ENCODE assay signal across 8 cellular contexts in the genomic region with DNA sequence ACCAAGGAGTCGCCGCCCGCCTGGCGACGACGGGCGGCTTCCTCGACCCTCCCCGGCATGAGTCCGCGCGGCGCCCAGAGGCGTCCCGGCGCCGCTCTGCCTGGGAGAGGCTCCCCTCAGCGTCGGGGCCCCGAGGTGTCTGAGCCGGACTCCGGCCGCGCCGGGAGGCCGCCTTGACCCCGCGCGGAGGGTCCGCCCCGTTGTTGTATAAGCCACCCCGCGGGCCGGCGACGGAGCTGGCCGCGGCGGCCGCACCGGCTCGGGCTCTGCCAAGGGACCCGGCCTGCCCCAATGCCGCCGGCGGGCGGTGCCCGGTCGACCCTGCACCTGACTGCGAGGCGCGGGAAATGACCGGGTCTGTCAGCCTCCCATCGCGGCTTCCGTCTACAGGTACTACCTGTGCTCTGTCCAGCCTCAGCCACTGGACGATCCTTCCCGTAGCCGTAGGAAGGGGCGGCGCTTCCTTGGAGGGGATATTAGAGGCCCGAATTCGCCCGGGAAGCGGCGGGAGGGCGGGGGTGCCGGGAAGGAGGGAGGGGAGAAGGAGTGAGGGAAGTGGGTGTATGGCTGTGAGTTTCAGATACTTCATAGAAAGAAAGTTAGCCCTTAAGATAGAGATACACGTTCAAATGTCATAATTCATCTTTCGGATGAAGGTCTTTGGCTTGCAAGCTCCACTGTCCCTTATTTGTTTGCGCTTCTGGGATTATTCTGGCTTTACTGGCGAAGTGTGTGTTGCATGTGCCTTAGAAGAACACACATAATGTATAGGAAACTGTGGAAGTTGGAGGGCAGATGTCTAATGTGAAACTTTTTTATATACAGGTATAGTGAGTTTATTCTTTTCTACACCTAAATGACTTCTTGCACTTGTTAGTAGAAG. TPM values are rescaled to one million over a fixed set of nuclear protein-coding genes. Genes with fewer than 3 reads are reported as not detected.
DNase-seq lines count a peak whose midpoint lies in the region; ATAC-seq and TF ChIP-seq lines count a peak whose summit lies in the region.

No MANE protein-coding gene starts in this region.

- H3K4me1 ChIP-seq in osteoblast (ENCODE audit: insufficient read depth, low read length) (peaks cover 19% of the 10 kb centered on the region), transverse colon (peaks cover 10 to 39% (median 13%) of the 10 kb centered on the region in 4 donors)

- H3K27ac Mint-ChIP-seq in activated naive CD4-positive, alpha-beta T cell treated with anti-CD3 and anti-CD28 coated beads, Interleukin-2, amount 10 ng/mL, durations not matched to agents 7 days and 5 days = peak overlapping the region; percentile 90

- H3K27me3 ChIP-seq in osteoblast (ENCODE audit: insufficient read depth, low read length) (no peaks in the 10 kb centered on the region), transverse colon (no peaks in the 10 kb centered on the region)

- TF ChIP-seq EP300 in transverse colon (IDR thresholded peaks at IDR 0.05; ENCODE audit: low read depth) = no peak

- intact Hi-C loops in Right ventricle myocardium inferior (cut with DNase I) = loop anchor here (2.0 to 5.0 kb wide), 2 partner anchors 66 to 69 kb away; partner anchors contain the start of gene ANO10
- intact Hi-C loops in transverse colon (cut with DNase I; ENCODE audit: low total_unique reads) = loop anchor here (5.0 kb wide), 1 partner anchor 69 kb away; the partner anchor contains the start of gene ANO10

- in situ Hi-C loops in transverse colon (cut with MboI; ENCODE audit: low pct_ligation_motif_present in 1 of 4, low pct_unique_long_range_greater_than_20kb in 1 of 4, low sequenced_read_pairs in 3 of 4) = no loop called here

- peak overlapping the region; percentile 76 for H2AFZ ChIP-seq in osteoblast (ENCODE audit: low read length)

- H3K9me3 Mint-ChIP-seq in activated naive CD4-positive, alpha-beta T cell treated with anti-CD3 and anti-CD28 coated beads, Interleukin-2, amount 10 ng/mL, durations not matched to agents 7 days and 5 days = no peaks in the 10 kb centered on the region

- peaks cover 20% of the 10 kb centered on the region for H3K27me3 Mint-ChIP-seq in activated naive CD4-positive, alpha-beta T cell treated with anti-CD3 and anti-CD28 coated beads, Interleukin-2, amount 10 ng/mL, durations not matched to agents 7 days and 5 days

- H4K20me1 ChIP-seq in osteoblast (ENCODE audit: insufficient read depth, low read length) = peaks cover 4% of the 10 kb centered on the region

- TF ChIP-seq CTCF in osteoblast (IDR thresholded peaks at IDR 0.05; ENCODE audit: extremely low read depth, low read depth, low read length) = no peak
- no peak for TF ChIP-seq CTCF in transverse colon (IDR thresholded peaks at IDR 0.05)

- peak; percentile 24 for DNase-seq in Ammon's horn (ENCODE audit: low spot score)
- DNase-seq in activated naive CD4-positive, alpha-beta T cell treated with anti-CD3 and anti-CD28 coated beads, Interleukin-2, amount 10 ng/mL, durations not matched to agents 7 days and 5 days = peak; percentile 63
- DNase-seq in Right ventricle myocardium inferior (ENCODE audit: missing footprints) = peak; percentile 87
- peak; percentile 65 for DNase-seq in osteoblast (ENCODE audit: insufficient read length, low spot score, missing footprints)
- DNase-seq in transverse colon = peak; percentile 82

- no peak for TF ChIP-seq POLR2A in transverse colon (IDR thresholded peaks at IDR 0.05)

- H3K79me2 ChIP-seq in osteoblast (ENCODE audit: insufficient read depth, low read length) = peaks cover 51% of the 10 kb centered on the region

- H3K4me1 Mint-ChIP-seq in activated naive CD4-positive, alpha-beta T cell treated with anti-CD3 and anti-CD28 coated beads, Interleukin-2, amount 10 ng/mL, durations not matched to agents 7 days and 5 days = peaks cover 37% of the 10 kb centered on the region

- H3K27ac ChIP-seq in osteoblast (ENCODE audit: low read depth, low read length) (peak overlapping the region; percentile 60), transverse colon (peak overlapping the region; percentile 93 to 98 (median 96))

- CTCF ChIA-PET in activated naive CD4-positive, alpha-beta T cell treated with anti-CD3 and anti-CD28 coated beads, Interleukin-2, amount 10 ng/mL, durations not matched to agents 7 days and 5 days (lab: Charles Lee) = interaction anchor here (1.3 kb wide), 1 partner anchor 78 kb away, joined by 3 read pairs; no protein-coding TSS in a partner anchor

- H3K36me3 Mint-ChIP-seq in activated naive CD4-positive, alpha-beta T cell treated with anti-CD3 and anti-CD28 coated beads, Interleukin-2, amount 10 ng/mL, durations not matched to agents 7 days and 5 days = peaks cover 7% of the 10 kb centered on the region

- H3K4me3 Mint-ChIP-seq in activated naive CD4-positive, alpha-beta T cell treated with anti-CD3 and anti-CD28 coated beads, Interleukin-2, amount 10 ng/mL, durations not matched to agents 7 days and 5 days = peak overlapping the region; percentile 84

- H3K9me3 ChIP-seq in osteoblast (ENCODE audit: low read depth, low read length) (no peaks in the 10 kb centered on the region), transverse colon (no peaks in the 10 kb centered on the region)

- peak; percentile 31 for ATAC-seq in GM19043 (IDR thresholded peaks at IDR 0.05; ENCODE audit: low read depth, unreplicated experiment)
- peak; percentile 27 for ATAC-seq in HG03378 (IDR thresholded peaks at IDR 0.05; ENCODE audit: unreplicated experiment)
- ATAC-seq in Right ventricle myocardium inferior = peak; percentile 66

- H3K4me3 ChIP-seq in osteoblast (ENCODE audit: insufficient read depth, low read length) = peak overlapping the region; percentile 86
- H3K4me3 ChIP-seq in transverse colon = peak overlapping the region; percentile 65 to 95 (median 76)

- no peaks in the 10 kb centered on the region for H3K36me3 ChIP-seq in osteoblast (ENCODE audit: insufficient read depth, low read length)
- H3K36me3 ChIP-seq in transverse colon = no peaks in the 10 kb centered on the region

- peak overlapping the region; percentile 98 for H3K4me2 ChIP-seq in osteoblast (ENCODE audit: insufficient read depth, low read length)

- WGBS in transverse colon (ENCODE audit: low coverage in 1 of 2), 2 donors = 0 to 7% methylated on average over 9 to 32 of the region's 72 CpGs

TF ChIP-seq in PFSK-1, 5 proteins besides CTCF, POLR2A, EP300 and RAD21:
- TF ChIP-seq, protein P1, sequence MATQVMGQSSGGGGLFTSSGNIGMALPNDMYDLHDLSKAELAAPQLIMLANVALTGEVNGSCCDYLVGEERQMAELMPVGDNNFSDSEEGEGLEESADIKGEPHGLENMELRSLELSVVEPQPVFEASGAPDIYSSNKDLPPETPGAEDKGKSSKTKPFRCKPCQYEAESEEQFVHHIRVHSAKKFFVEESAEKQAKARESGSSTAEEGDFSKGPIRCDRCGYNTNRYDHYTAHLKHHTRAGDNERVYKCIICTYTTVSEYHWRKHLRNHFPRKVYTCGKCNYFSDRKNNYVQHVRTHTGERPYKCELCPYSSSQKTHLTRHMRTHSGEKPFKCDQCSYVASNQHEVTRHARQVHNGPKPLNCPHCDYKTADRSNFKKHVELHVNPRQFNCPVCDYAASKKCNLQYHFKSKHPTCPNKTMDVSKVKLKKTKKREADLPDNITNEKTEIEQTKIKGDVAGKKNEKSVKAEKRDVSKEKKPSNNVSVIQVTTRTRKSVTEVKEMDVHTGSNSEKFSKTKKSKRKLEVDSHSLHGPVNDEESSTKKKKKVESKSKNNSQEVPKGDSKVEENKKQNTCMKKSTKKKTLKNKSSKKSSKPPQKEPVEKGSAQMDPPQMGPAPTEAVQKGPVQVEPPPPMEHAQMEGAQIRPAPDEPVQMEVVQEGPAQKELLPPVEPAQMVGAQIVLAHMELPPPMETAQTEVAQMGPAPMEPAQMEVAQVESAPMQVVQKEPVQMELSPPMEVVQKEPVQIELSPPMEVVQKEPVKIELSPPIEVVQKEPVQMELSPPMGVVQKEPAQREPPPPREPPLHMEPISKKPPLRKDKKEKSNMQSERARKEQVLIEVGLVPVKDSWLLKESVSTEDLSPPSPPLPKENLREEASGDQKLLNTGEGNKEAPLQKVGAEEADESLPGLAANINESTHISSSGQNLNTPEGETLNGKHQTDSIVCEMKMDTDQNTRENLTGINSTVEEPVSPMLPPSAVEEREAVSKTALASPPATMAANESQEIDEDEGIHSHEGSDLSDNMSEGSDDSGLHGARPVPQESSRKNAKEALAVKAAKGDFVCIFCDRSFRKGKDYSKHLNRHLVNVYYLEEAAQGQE (IDR thresholded peaks at IDR 0.05; ENCODE audit: insufficient read depth in 1 of 2, low read depth in 2 of 2, low read length in 2 of 2) = peak; percentile 17 to 74; a peak in 2 of 4 replicates
- no peak for TF ChIP-seq TAF1 (IDR thresholded peaks at IDR 0.05; ENCODE audit: borderline replicate concordance, insufficient read depth, low read length)

RNA-seq across cellular contexts. Expression of gene ABHD5, which starts 0.6 kb away (rescaled TPM):
- polyA plus RNA-seq in PFSK-1 (2012; ENCODE audit: insufficient read length, low read depth) = 3.8 TPM
- total RNA-seq in Right ventricle myocardium inferior (25.4 TPM), osteoblast (37.6 and 45.1 TPM in 2 replicates), transverse colon (100 to 1,000 TPM in 1 of 4 donors, 10 to 100 TPM in 3; 36.2 to 304 (median 48.0) TPM)

Comparison
In these comparisons a context has a peak if more than half of its experiments do, and no peak if none do; other contexts are left out.
1. Peak in every context shown above with its lines: DNase-seq, ATAC-seq, H3K4me3 ChIP-seq and H3K27ac ChIP-seq.
2. DNase-seq: peak in every context shown above with its lines; median percentile 87 in Right ventricle myocardium inferior; 82 in transverse colon; 65 in osteoblast; 63 in activated naive CD4-positive, alpha-beta T cell treated with anti-CD3 and anti-CD28 coated beads, Interleukin-2, amount 10 ng/mL, durations not matched to agents 7 days and 5 days; 24 in Ammon's horn.